In genomic region chr1:32178380-32179192, GRCh38 we compare ENCODE assay signal across 9 cellular contexts. TPM values are rescaled to one million over a fixed set of nuclear protein-coding genes. Genes with fewer than 3 reads are reported as not detected.
A peak's percentile ranks its signal among the peaks of the same experiment; 100 is the strongest.
DNase-seq lines count a peak whose midpoint lies in the region; ATAC-seq, FAIRE-seq and TF ChIP-seq lines count a peak whose summit lies in the region.
"Had no signal": no experiment of that assay in that cellular context is flagged by ENCODE, and none has a peak within 500 bp of the region (broad histone marks: within the 10 kb centered on the region; RNA-seq: fewer than 3 reads in every experiment).

No MANE protein-coding gene starts in this region.

- no peaks in the 10 kb centered on the region for H3K36me3 Mint-ChIP-seq in IgD-negative memory B cell

- H3K4me1 ChIP-seq in ACC112 (ENCODE audit: control insufficient read depth, insufficient read depth, low read length, unreplicated experiment) = peaks cover 16% of the 10 kb centered on the region
- peaks cover 25 to 30% of the 10 kb centered on the region in 2 experiments for H3K4me1 ChIP-seq in K562 (replicated peaks in 1 of 2; ENCODE audit: control insufficient read depth in 2 of 2, insufficient read depth in 2 of 2, low read length in 2 of 2)
- H3K4me1 ChIP-seq in muscle layer of colon (ENCODE audit: insufficient read depth, low read length) = peaks cover 33% of the 10 kb centered on the region

- 46% methylated on average over 7 of the region's 7 CpGs for WGBS in K562 (ENCODE audit: insufficient coverage, low coverage, missing lambda C conversion rate)

- H3K27me3 Mint-ChIP-seq in IgD-negative memory B cell = no peaks in the 10 kb centered on the region

- no TSS peak for BruUV-seq in K562 (replicated peaks; lab: Mats Ljungman, UMichigan)

- TF ChIP-seq RAD21 in K562 (CRISPR knock-in tag; conservative IDR thresholded peaks at IDR 0.05 in 1 of 2, IDR thresholded peaks at IDR 0.05 in 1 of 2) = no peak

- intact Hi-C loops in K562 (cut with micrococcal nuclease) = loop anchor here (2.0 to 5.0 kb wide), 2 partner anchors 71 to 106 kb away; partner anchors contain the start of genes KPNA6 and TMEM39B

- H3K79me2 ChIP-seq in ACC112 (ENCODE audit: control insufficient read depth, insufficient read depth, low read length, unreplicated experiment) (peaks cover 31% of the 10 kb centered on the region), K562 (ENCODE audit: control insufficient read depth, insufficient read depth, low read length) (peaks cover 39% of the 10 kb centered on the region)

- no peak for TF ChIP-seq POLR2A in K562 (conservative IDR thresholded peaks at IDR 0.05)

- peak overlapping the region in 2 of 3 donors; percentile 94 to 97 for H3K27ac Mint-ChIP-seq in IgD-negative memory B cell

- H3K36me3 ChIP-seq in ACC112 (ENCODE audit: insufficient read depth, low read length) (0 out of 2 replicates have a peak, but pooled peaks cover 1% of the 10 kb centered on the region), K562 (ENCODE audit: control insufficient read depth, insufficient read depth, low read length) (peaks cover 35% of the 10 kb centered on the region), muscle layer of colon (ENCODE audit: insufficient read depth, low read length) (peaks cover 22% of the 10 kb centered on the region)

- no peaks in the 10 kb centered on the region for H3K9me1 ChIP-seq in K562 (ENCODE audit: control insufficient read depth, insufficient read depth, low read length)

- H3K9me3 ChIP-seq in K562 (replicated peaks; ENCODE audit: control insufficient read depth, insufficient read depth, low read depth, low read length) (no peaks in the 10 kb centered on the region), muscle layer of colon (ENCODE audit: low read length) (no peaks in the 10 kb centered on the region)

- CTCF ChIA-PET in K562 (lab: Yijun Ruan, JAX; ENCODE audit: low intra/inter-chr PET ratio) = interaction anchor here (0.6 to 1.2 kb wide), 2 partner anchors 35 to 48 kb away, joined by 3 read pairs; no protein-coding TSS in a partner anchor

- peak overlapping the region; percentile 92 for H3K4me2 ChIP-seq in K562 (ENCODE audit: insufficient read depth, low read length)

- in situ Hi-C loops in K562 (cut with MboI) = no loop called here

- H2AFZ ChIP-seq in ACC112 (ENCODE audit: low read length, unreplicated experiment) (peak overlapping the region; percentile 98), K562 (ENCODE audit: low read depth, low read length) (peak overlapping the region; percentile 97)

- H3K4me3 ChIP-seq in ACC112 (ENCODE audit: low read depth, low read length) (peak overlapping the region; percentile 90), K562 (no peak overlapping the region), muscle layer of colon (ENCODE audit: low read depth in 1 of 2, low read length in 2 of 2) (peak overlapping the region; percentile 72 to 79)

- no peak for DNase-seq in K562 (ENCODE audit: extremely low read depth in 1 of 4, low spot score in 3 of 4)
- no peak for DNase-seq in activated gamma-delta T cell (lab: John Stamatoyannopoulos, UW)
- no peak for DNase-seq in stimulated activated CD4-positive, alpha-beta T cell treated with anti-CD3 and anti-CD28 coated beads, Interleukin-2, amount 100 ng/mL, for 48 hours
- no peak for DNase-seq in NCI-H146 treated with DMSO at 0.1 percent for 48 hours (lab: John Stamatoyannopoulos, UW; ENCODE audit: unreplicated experiment)

- POLR2A ChIA-PET in K562 (lab: Yijun Ruan, JAX) = interaction anchor here (0.6 to 11.6 kb wide), 28 partner anchors 9 to 1991 kb away, joined by 3 to 201 read pairs (median 4); partner anchors contain the start of genes CCDC28B, KPNA6 and MARCKSL1

- H3K27ac ChIP-seq in ACC112 (ENCODE audit: low read depth, low read length) (peak overlapping the region; percentile 91), K562 (ENCODE audit: extremely low read depth, low read depth, low read length) (peak overlapping the region; percentile 89), muscle layer of colon (ENCODE audit: low read depth, low read length) (peak overlapping the region; percentile 92)

- H3K9me3 Mint-ChIP-seq in IgD-negative memory B cell = no peaks in the 10 kb centered on the region

- H3K9ac ChIP-seq in K562 (ENCODE audit: insufficient read depth in 1 of 2, low read depth in 2 of 2, low read length in 2 of 2) (peak overlapping the region; percentile 94 to 97; a peak in 3 of 4 replicates), muscle layer of colon (ENCODE audit: low read length) (peak overlapping the region; percentile 58)

- H3K4me3 Mint-ChIP-seq in IgD-negative memory B cell = peak overlapping the region; percentile 82 to 96 (median 94)

- peaks cover 19 to 32% (median 20%) of the 10 kb centered on the region in 3 donors for H3K4me1 Mint-ChIP-seq in IgD-negative memory B cell

- H4K20me1 ChIP-seq in K562 (replicated peaks; ENCODE audit: control insufficient read depth, insufficient read depth, low read length) = no peaks in the 10 kb centered on the region; the same call in 1 of the 2 replicates

- ATAC-seq in K562 (no peak), GM18873 (IDR thresholded peaks at IDR 0.05; ENCODE audit: low FRiP score, unreplicated experiment) (no peak)

- TF ChIP-seq CTCF in K562 (IDR thresholded peaks at IDR 0.05 in 2 of 3, conservative IDR thresholded peaks at IDR 0.05 in 1 of 3; ENCODE audit: insufficient read depth in 2 of 3, low read depth in 1 of 3, low read length in 3 of 3) = no peak

- FAIRE-seq in K562 (lab: Jason Lieb, UNC) = peak; percentile 49

- H3K27me3 ChIP-seq in ACC112 (ENCODE audit: insufficient read depth, low read length) = no peaks in the 10 kb centered on the region
- no peaks in the 10 kb centered on the region for H3K27me3 ChIP-seq in K562 (ENCODE audit: control insufficient read depth in 2 of 2, insufficient read depth in 2 of 2, low read length in 2 of 2)
- H3K27me3 ChIP-seq in muscle layer of colon (ENCODE audit: control insufficient read depth in 1 of 2, insufficient read depth in 2 of 2, low read length in 2 of 2) = no peaks in the 10 kb centered on the region

- no peak for TF ChIP-seq EP300 in K562 (IDR thresholded peaks at IDR 0.05; ENCODE audit: low read length)

RNA-seq across cellular contexts. Expression of gene TXLNA, which starts 0.9 kb away (rescaled TPM):
- polyA plus RNA-seq in IgD-negative memory B cell (29.1 TPM), K562 (2011; rRNA removed) (39.3 and 42.9 TPM in 2 replicates), K562 (2014; fragmentation: Illumina TruSeq; extraction: Trizol) (39.4 and 40.9 TPM in 2 replicates), K562 (2014; fragmentation: Nextera tagmentation; extraction: Ambion mirVana) (10 to 100 TPM in 1 of 2 experiments, 1 to 10 TPM in 1; 9.2 to 15.2 TPM), K562 (2014; rRNA removed) (43.6 and 46.7 TPM in 2 replicates)
- total RNA-seq in K562 (2011; cell fraction: chromatin; rRNA removed; ENCODE audit: low replicate concordance) = 55.3 and 89.3 TPM in 2 replicates
- 49.7 and 53.2 TPM in 2 replicates for total RNA-seq in K562 (2011; cell fraction: nucleolus; rRNA removed)
- 72.7 and 98.9 TPM in 2 replicates for total RNA-seq in K562 (2011; cell fraction: nucleoplasm; rRNA removed)
- total RNA-seq in K562 (2014; rRNA removed) (38.6 and 51.4 TPM in 2 replicates), K562 (2014; rRNA removed; fragmentation: Illumina TruSeq; extraction: Trizol) (33.0 and 33.5 TPM in 2 replicates), K562 (2015; rRNA removed; fragmentation: Illumina TruSeq; extraction: Trizol) (46.4 TPM in 2 replicates), K562 (2021) (50.2 and 54.5 TPM in 2 replicates)
- polyA plus RNA-seq in K562 (2011; cell fraction: cytosol; rRNA removed) = 33.2 and 42.7 TPM in 2 replicates
- 124 and 140 TPM in 2 replicates for polyA plus RNA-seq in K562 (2011; cell fraction: nucleus; rRNA removed)
- polyA plus RNA-seq in K562 (2012) = 29.5 and 40.7 TPM in 2 replicates
- 30.3 and 32.5 TPM in 2 replicates for polyA minus RNA-seq in K562 (2011; rRNA and poly(A)+ RNA removed)
- 19.4 and 20.2 TPM in 2 replicates for polyA minus RNA-seq in K562 (2011; cell fraction: cytosol; rRNA and poly(A)+ RNA removed)
- 13.7 and 22.8 TPM in 2 replicates for polyA minus RNA-seq in K562 (2011; cell fraction: nucleus; rRNA and poly(A)+ RNA removed)

RNA-seq across cellular contexts. Expression of gene CCDC28B, which starts 21.8 kb away (rescaled TPM):
- polyA plus RNA-seq in IgD-negative memory B cell = 14.0 TPM
- 11.5 and 23.4 TPM in 2 replicates for total RNA-seq in K562 (2011; cell fraction: chromatin; rRNA removed; ENCODE audit: low replicate concordance)
- total RNA-seq in K562 (2011; cell fraction: nucleolus; rRNA removed) = 20.0 and 22.0 TPM in 2 replicates
- 16.6 and 19.8 TPM in 2 replicates for total RNA-seq in K562 (2011; cell fraction: nucleoplasm; rRNA removed)
- total RNA-seq in K562 (2014; rRNA removed) = 51.9 and 59.5 TPM in 2 replicates
- total RNA-seq in K562 (2014; rRNA removed; fragmentation: Illumina TruSeq; extraction: Trizol) = 14.3 and 17.3 TPM in 2 replicates
- total RNA-seq in K562 (2015; rRNA removed; fragmentation: Illumina TruSeq; extraction: Trizol) = 42.2 and 44.4 TPM in 2 replicates
- 48.0 and 50.6 TPM in 2 replicates for total RNA-seq in K562 (2021)
- polyA plus RNA-seq in K562 (2011; rRNA removed) = 29.3 and 29.4 TPM in 2 replicates
- polyA plus RNA-seq in K562 (2011; cell fraction: cytosol; rRNA removed) = 38.3 and 45.4 TPM in 2 replicates
- 22.5 and 26.4 TPM in 2 replicates for polyA plus RNA-seq in K562 (2011; cell fraction: nucleus; rRNA removed)
- 44.3 and 77.3 TPM in 2 replicates for polyA plus RNA-seq in K562 (2012)
- polyA plus RNA-seq in K562 (2014; fragmentation: Illumina TruSeq; extraction: Trizol) = 31.7 and 45.4 TPM in 2 replicates
- polyA plus RNA-seq in K562 (2014; fragmentation: Nextera tagmentation; extraction: Ambion mirVana) = 10 to 100 TPM in 1 of 2 experiments, 1 to 10 TPM in 1; 5.7 to 14.5 TPM
- polyA plus RNA-seq in K562 (2014; rRNA removed) = 54.5 and 56.6 TPM in 2 replicates
- 15.4 and 16.3 TPM in 2 replicates for polyA minus RNA-seq in K562 (2011; rRNA and poly(A)+ RNA removed)
- polyA minus RNA-seq in K562 (2011; cell fraction: cytosol; rRNA and poly(A)+ RNA removed) = 16.2 and 17.0 TPM in 2 replicates
- 7.1 and 7.9 TPM in 2 replicates for polyA minus RNA-seq in K562 (2011; cell fraction: nucleus; rRNA and poly(A)+ RNA removed)

RNA-seq across cellular contexts. Expression of gene IQCC, which starts 26.9 kb away (rescaled TPM):
- polyA plus RNA-seq in IgD-negative memory B cell (1.7 TPM), K562 (2011; rRNA removed) (10.6 and 10.7 TPM in 2 replicates), K562 (2014; fragmentation: Illumina TruSeq; extraction: Trizol) (14.9 and 16.5 TPM in 2 replicates), K562 (2014; fragmentation: Nextera tagmentation; extraction: Ambion mirVana) (10 to 100 TPM in 1 of 2 experiments, 1 to 10 TPM in 1; 8.4 to 10.4 TPM), K562 (2014; rRNA removed) (12.4 and 13.9 TPM in 2 replicates)
- 18.6 and 38.8 TPM in 2 replicates for total RNA-seq in K562 (2011; cell fraction: chromatin; rRNA removed; ENCODE audit: low replicate concordance)
- total RNA-seq in K562 (2011; cell fraction: nucleolus; rRNA removed) = 26.5 and 29.7 TPM in 2 replicates
- total RNA-seq in K562 (2011; cell fraction: nucleoplasm; rRNA removed) = 17.0 and 24.6 TPM in 2 replicates
- total RNA-seq in K562 (2014; rRNA removed) (12.4 and 12.6 TPM in 2 replicates), K562 (2014; rRNA removed; fragmentation: Illumina TruSeq; extraction: Trizol) (10.6 and 11.5 TPM in 2 replicates), K562 (2015; rRNA removed; fragmentation: Illumina TruSeq; extraction: Trizol) (12.7 and 13.2 TPM in 2 replicates), K562 (2021) (6.6 and 8.1 TPM in 2 replicates)
- polyA plus RNA-seq in K562 (2011; cell fraction: cytosol; rRNA removed) = 7.5 and 8.4 TPM in 2 replicates
- polyA plus RNA-seq in K562 (2011; cell fraction: nucleus; rRNA removed) = 11.3 and 15.9 TPM in 2 replicates
- polyA plus RNA-seq in K562 (2012) = 6.8 and 7.8 TPM in 2 replicates
- polyA minus RNA-seq in K562 (2011; rRNA and poly(A)+ RNA removed) = 5.3 and 6.4 TPM in 2 replicates
- 4.1 and 4.3 TPM in 2 replicates for polyA minus RNA-seq in K562 (2011; cell fraction: cytosol; rRNA and poly(A)+ RNA removed)
- 8.9 and 14.0 TPM in 2 replicates for polyA minus RNA-seq in K562 (2011; cell fraction: nucleus; rRNA and poly(A)+ RNA removed)

RNA-seq across cellular contexts. Expression of gene DCDC2B, which starts 30.3 kb away (rescaled TPM):
- polyA plus RNA-seq in IgD-negative memory B cell = not detected
- total RNA-seq in K562 (2011; cell fraction: chromatin; rRNA removed; ENCODE audit: low replicate concordance) = 0.37 and 0.56 TPM in 2 replicates
- 0.26 and 0.83 TPM in 2 replicates for total RNA-seq in K562 (2011; cell fraction: nucleolus; rRNA removed)
- 0.38 and 0.44 TPM in 2 replicates for total RNA-seq in K562 (2011; cell fraction: nucleoplasm; rRNA removed)
- total RNA-seq in K562 (2014; rRNA removed) = not detected in 2 replicates
- total RNA-seq in K562 (2014; rRNA removed; fragmentation: Illumina TruSeq; extraction: Trizol) = not detected in 2 replicates
- total RNA-seq in K562 (2015; rRNA removed; fragmentation: Illumina TruSeq; extraction: Trizol) = not detected in 2 replicates
- not detected in 2 replicates for total RNA-seq in K562 (2021)
- not detected in 2 replicates for polyA plus RNA-seq in K562 (2011; rRNA removed)
- 0.03 TPM in 1 of 2 replicates, not detected in the other for polyA plus RNA-seq in K562 (2011; cell fraction: cytosol; rRNA removed)
- 0.08 and 0.09 TPM in 2 replicates for polyA plus RNA-seq in K562 (2011; cell fraction: nucleus; rRNA removed)
- polyA plus RNA-seq in K562 (2012) = 0.04 and 0.26 TPM in 2 replicates
- polyA plus RNA-seq in K562 (2014; fragmentation: Illumina TruSeq; extraction: Trizol) = not detected in 2 replicates
- polyA plus RNA-seq in K562 (2014; fragmentation: Nextera tagmentation; extraction: Ambion mirVana) = not detected
- not detected in 2 replicates for polyA plus RNA-seq in K562 (2014; rRNA removed)
- 0.11 and 0.12 TPM in 2 replicates for polyA minus RNA-seq in K562 (2011; rRNA and poly(A)+ RNA removed)
- polyA minus RNA-seq in K562 (2011; cell fraction: cytosol; rRNA and poly(A)+ RNA removed) = not detected in 2 replicates
- 0.27 and 0.78 TPM in 2 replicates for polyA minus RNA-seq in K562 (2011; cell fraction: nucleus; rRNA and poly(A)+ RNA removed)
- total RNA-seq: T-helper 2 cell treated with Interferon-gamma antibody and Interleukin-4, amounts not matched to agents 100 ng/mL and 5 ng/mL, for 36 hours had no signal

RNA-seq across cellular contexts. Expression of gene TMEM234, which starts 43.6 kb away (rescaled TPM):
- polyA plus RNA-seq in IgD-negative memory B cell (7.2 TPM), K562 (2011; rRNA removed) (7.7 and 9.0 TPM in 2 replicates), K562 (2014; fragmentation: Illumina TruSeq; extraction: Trizol) (7.2 and 7.3 TPM in 2 replicates), K562 (2014; fragmentation: Nextera tagmentation; extraction: Ambion mirVana) (1 to 10 TPM; 6.2 to 6.8 TPM), K562 (2014; rRNA removed) (10.4 and 12.9 TPM in 2 replicates)
- total RNA-seq in K562 (2011; cell fraction: chromatin; rRNA removed; ENCODE audit: low replicate concordance) = 56.9 and 137 TPM in 2 replicates
- 60.9 and 62.4 TPM in 2 replicates for total RNA-seq in K562 (2011; cell fraction: nucleolus; rRNA removed)
- total RNA-seq in K562 (2011; cell fraction: nucleoplasm; rRNA removed) = 56.3 and 58.4 TPM in 2 replicates
- total RNA-seq in K562 (2014; rRNA removed) (5.0 and 8.6 TPM in 2 replicates), K562 (2014; rRNA removed; fragmentation: Illumina TruSeq; extraction: Trizol) (8.3 and 8.4 TPM in 2 replicates), K562 (2015; rRNA removed; fragmentation: Illumina TruSeq; extraction: Trizol) (7.6 and 7.8 TPM in 2 replicates), K562 (2021) (12.1 and 14.1 TPM in 2 replicates)
- polyA plus RNA-seq in K562 (2011; cell fraction: cytosol; rRNA removed) = 8.2 and 9.2 TPM in 2 replicates
- polyA plus RNA-seq in K562 (2011; cell fraction: nucleus; rRNA removed) = 47.7 and 56.1 TPM in 2 replicates
- polyA plus RNA-seq in K562 (2012) = 13.3 and 20.9 TPM in 2 replicates
- 13.7 and 15.3 TPM in 2 replicates for polyA minus RNA-seq in K562 (2011; rRNA and poly(A)+ RNA removed)
- 4.9 and 6.8 TPM in 2 replicates for polyA minus RNA-seq in K562 (2011; cell fraction: cytosol; rRNA and poly(A)+ RNA removed)
- polyA minus RNA-seq in K562 (2011; cell fraction: nucleus; rRNA and poly(A)+ RNA removed) = 20.2 and 22.9 TPM in 2 replicates
